Comparison of ENCODE assay signal across 2 cellular contexts in the genomic region with DNA sequence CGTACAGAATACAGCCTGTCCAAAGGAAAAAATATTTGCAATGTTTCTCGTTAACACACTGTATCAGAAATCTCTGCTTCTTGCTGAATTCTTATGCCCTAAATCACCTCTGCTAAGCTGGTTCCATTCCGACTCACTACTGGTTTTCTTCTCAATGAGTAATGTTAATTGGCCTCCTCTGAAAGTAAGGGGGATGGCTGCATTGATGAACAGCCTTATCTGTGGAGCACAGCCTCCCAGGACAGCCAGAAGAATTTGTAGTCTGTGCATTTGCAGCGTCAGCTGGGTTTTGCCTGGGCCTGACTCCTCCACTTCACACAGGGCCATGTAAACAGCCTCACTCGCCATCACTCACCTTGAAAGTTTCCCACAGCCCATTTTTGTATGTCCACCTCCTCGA.
TF ChIP-seq lines count a peak whose summit lies in the region.

No MANE protein-coding gene starts in this region.

TF ChIP-seq in GM23338, 12 proteins besides CTCF, POLR2A, EP300 and RAD21:
- TF ChIP-seq, protein P1, sequence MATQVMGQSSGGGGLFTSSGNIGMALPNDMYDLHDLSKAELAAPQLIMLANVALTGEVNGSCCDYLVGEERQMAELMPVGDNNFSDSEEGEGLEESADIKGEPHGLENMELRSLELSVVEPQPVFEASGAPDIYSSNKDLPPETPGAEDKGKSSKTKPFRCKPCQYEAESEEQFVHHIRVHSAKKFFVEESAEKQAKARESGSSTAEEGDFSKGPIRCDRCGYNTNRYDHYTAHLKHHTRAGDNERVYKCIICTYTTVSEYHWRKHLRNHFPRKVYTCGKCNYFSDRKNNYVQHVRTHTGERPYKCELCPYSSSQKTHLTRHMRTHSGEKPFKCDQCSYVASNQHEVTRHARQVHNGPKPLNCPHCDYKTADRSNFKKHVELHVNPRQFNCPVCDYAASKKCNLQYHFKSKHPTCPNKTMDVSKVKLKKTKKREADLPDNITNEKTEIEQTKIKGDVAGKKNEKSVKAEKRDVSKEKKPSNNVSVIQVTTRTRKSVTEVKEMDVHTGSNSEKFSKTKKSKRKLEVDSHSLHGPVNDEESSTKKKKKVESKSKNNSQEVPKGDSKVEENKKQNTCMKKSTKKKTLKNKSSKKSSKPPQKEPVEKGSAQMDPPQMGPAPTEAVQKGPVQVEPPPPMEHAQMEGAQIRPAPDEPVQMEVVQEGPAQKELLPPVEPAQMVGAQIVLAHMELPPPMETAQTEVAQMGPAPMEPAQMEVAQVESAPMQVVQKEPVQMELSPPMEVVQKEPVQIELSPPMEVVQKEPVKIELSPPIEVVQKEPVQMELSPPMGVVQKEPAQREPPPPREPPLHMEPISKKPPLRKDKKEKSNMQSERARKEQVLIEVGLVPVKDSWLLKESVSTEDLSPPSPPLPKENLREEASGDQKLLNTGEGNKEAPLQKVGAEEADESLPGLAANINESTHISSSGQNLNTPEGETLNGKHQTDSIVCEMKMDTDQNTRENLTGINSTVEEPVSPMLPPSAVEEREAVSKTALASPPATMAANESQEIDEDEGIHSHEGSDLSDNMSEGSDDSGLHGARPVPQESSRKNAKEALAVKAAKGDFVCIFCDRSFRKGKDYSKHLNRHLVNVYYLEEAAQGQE (IDR thresholded peaks at IDR 0.05; ENCODE audit: unreplicated experiment), result no peak
- TF ChIP-seq EZH2phosphoT487 (IDR thresholded peaks at IDR 0.05; ENCODE audit: unreplicated experiment), result no peak
- no peak for TF ChIP-seq EZH2 (IDR thresholded peaks at IDR 0.05; ENCODE audit: low read depth, unreplicated experiment)
- TF ChIP-seq, protein P2, sequence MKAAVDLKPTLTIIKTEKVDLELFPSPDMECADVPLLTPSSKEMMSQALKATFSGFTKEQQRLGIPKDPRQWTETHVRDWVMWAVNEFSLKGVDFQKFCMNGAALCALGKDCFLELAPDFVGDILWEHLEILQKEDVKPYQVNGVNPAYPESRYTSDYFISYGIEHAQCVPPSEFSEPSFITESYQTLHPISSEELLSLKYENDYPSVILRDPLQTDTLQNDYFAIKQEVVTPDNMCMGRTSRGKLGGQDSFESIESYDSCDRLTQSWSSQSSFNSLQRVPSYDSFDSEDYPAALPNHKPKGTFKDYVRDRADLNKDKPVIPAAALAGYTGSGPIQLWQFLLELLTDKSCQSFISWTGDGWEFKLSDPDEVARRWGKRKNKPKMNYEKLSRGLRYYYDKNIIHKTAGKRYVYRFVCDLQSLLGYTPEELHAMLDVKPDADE (IDR thresholded peaks at IDR 0.05), result no peak
- TF ChIP-seq STAT1 (IDR thresholded peaks at IDR 0.05; ENCODE audit: unreplicated experiment), result no peak

TF ChIP-seq in GM12878, 131 proteins besides CTCF, POLR2A, EP300 and RAD21 (continued from another document):
- TF ChIP-seq, protein P3, sequence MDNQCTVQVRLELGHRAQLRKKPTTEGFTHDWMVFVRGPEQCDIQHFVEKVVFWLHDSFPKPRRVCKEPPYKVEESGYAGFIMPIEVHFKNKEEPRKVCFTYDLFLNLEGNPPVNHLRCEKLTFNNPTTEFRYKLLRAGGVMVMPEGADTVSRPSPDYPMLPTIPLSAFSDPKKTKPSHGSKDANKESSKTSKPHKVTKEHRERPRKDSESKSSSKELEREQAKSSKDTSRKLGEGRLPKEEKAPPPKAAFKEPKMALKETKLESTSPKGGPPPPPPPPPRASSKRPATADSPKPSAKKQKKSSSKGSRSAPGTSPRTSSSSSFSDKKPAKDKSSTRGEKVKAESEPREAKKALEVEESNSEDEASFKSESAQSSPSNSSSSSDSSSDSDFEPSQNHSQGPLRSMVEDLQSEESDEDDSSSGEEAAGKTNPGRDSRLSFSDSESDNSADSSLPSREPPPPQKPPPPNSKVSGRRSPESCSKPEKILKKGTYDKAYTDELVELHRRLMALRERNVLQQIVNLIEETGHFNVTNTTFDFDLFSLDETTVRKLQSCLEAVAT (IDR thresholded peaks at IDR 0.05), result no peak
- TF ChIP-seq MXI1 (IDR thresholded peaks at IDR 0.05; ENCODE audit: low read depth, low read length) (no peak), TBL1XR1 (IDR thresholded peaks at IDR 0.05; ENCODE audit: low read depth, low read length) (no peak), IKZF2 (IDR thresholded peaks at IDR 0.05) (no peak), RAD51 (IDR thresholded peaks at IDR 0.05) (no peak)
TF ChIP-seq in GM12878: peak in this region for 0.
